In the genomic region with DNA sequence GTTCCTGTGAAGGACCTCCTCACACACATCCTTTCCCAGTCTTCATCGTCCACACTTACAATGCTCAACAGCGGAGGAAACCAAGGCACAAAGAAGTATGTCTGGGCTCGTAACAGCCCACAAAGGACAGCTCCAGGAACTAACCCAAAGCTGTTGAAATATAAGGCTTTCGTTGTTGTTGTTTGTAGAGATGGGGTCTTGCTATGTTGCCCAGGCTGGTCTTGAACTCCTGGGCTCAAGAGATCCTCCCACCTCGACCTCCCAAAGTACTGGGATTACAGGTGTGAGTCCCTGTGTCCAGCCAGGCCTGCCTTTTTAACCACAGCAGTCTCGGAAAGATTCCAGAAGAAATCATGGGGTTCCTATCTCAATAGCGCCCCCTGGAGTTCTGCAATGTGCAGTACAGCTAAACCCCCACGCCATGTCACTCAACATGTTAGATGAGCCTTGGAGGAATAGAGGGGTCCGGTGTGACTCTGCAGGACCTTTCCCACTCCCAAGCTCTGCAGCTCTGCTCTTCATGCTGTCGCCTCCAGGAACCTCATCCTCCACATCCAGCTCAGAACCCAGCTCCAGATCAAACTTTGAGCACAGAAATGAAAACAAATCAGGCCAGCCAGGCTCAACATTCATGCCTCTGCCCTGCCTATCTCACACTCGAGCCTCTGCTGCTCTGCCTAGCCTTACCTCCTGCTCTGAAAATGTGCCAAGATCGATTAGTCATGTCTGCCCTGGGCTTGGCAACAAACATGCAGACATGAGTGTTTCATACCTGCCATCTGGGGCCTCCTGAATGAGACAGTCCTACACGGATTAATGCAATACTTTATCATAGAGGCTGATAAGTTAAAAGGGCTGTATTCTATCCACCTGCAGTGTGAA, we compare ENCODE assay signal across 1 cellular context.
TF ChIP-seq lines count a peak whose summit lies in the region.

No MANE protein-coding gene starts in this region.

TF ChIP-seq in K562, 482 proteins besides CTCF, POLR2A, EP300 and RAD21 (continued from another document and continues in another):
- TF ChIP-seq ZNF512 (tag; IDR thresholded peaks at IDR 0.05) (no peak; the same call in 1 of the 2 replicates), FOXP1 (CRISPR knock-in tag; IDR thresholded peaks at IDR 0.05) (no peak), REST (CRISPR knock-in tag; IDR thresholded peaks at IDR 0.05; ENCODE audit: low read depth) (no peak), ATF1 (CRISPR knock-in tag; IDR thresholded peaks at IDR 0.05) (no peak), ATF1 (tag; IDR thresholded peaks at IDR 0.05) (no peak), SMC3 (conservative IDR thresholded peaks at IDR 0.05; ENCODE audit: insufficient read depth, low read depth, low read length) (peak; percentile 84), U2AF2 (optimal IDR thresholded peaks at IDR 0.05; ENCODE audit: low read depth, low read length) (no peak), HIVEP1 (CRISPR knock-in tag; IDR thresholded peaks at IDR 0.05) (no peak), ZNF445 (CRISPR knock-in tag; IDR thresholded peaks at IDR 0.05; ENCODE audit: low read depth) (no peak), CC2D1A (IDR thresholded peaks at IDR 0.05) (peak; percentile 51), CBX2 (IDR thresholded peaks at IDR 0.05; ENCODE audit: insufficient read depth, low read length, poor library complexity, severe bottlenecking) (no peak), HMG20A (CRISPR knock-in tag; conservative IDR thresholded peaks at IDR 0.05) (no peak), NCOA4 (IDR thresholded peaks at IDR 0.05; ENCODE audit: partially characterized antibody) (peak; percentile 67), KDM4B (IDR thresholded peaks at IDR 0.05; ENCODE audit: borderline replicate concordance in 2 of 2, low read depth in 1 of 2) (no peak), HNRNPH1 (optimal IDR thresholded peaks at IDR 0.05; ENCODE audit: low read depth, low read length) (no peak), ZBTB17 (CRISPR knock-in tag; IDR thresholded peaks at IDR 0.05) (peak; percentile 99), HMGN3 (IDR thresholded peaks at IDR 0.05; ENCODE audit: borderline replicate concordance, extremely low read depth, insufficient read length, low read depth, low read length) (no peak), CBX3 (IDR thresholded peaks at IDR 0.05; ENCODE audit: borderline replicate concordance in 1 of 2, low read length in 2 of 2) (peak in 1 of 2 experiments; percentile 89; a peak in 2 of 3 replicates), MCM3 (IDR thresholded peaks at IDR 0.05) (no peak), STAT5A (IDR thresholded peaks at IDR 0.05; ENCODE audit: borderline replicate concordance, low read length) (no peak), HBP1 (CRISPR knock-in tag; IDR thresholded peaks at IDR 0.05) (no peak), GABPB2 (CRISPR knock-in tag; conservative IDR thresholded peaks at IDR 0.05) (no peak), ZFP91 (CRISPR knock-in tag; IDR thresholded peaks at IDR 0.05) (no peak), DMBX1 (CRISPR knock-in tag; IDR thresholded peaks at IDR 0.05; ENCODE audit: borderline replicate concordance) (no peak), CBFB (CRISPR knock-in tag; IDR thresholded peaks at IDR 0.05) (no peak), ZNF644 (tag; IDR thresholded peaks at IDR 0.05; ENCODE audit: low read depth) (no peak)
- TF ChIP-seq, protein P1, sequence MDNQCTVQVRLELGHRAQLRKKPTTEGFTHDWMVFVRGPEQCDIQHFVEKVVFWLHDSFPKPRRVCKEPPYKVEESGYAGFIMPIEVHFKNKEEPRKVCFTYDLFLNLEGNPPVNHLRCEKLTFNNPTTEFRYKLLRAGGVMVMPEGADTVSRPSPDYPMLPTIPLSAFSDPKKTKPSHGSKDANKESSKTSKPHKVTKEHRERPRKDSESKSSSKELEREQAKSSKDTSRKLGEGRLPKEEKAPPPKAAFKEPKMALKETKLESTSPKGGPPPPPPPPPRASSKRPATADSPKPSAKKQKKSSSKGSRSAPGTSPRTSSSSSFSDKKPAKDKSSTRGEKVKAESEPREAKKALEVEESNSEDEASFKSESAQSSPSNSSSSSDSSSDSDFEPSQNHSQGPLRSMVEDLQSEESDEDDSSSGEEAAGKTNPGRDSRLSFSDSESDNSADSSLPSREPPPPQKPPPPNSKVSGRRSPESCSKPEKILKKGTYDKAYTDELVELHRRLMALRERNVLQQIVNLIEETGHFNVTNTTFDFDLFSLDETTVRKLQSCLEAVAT (IDR thresholded peaks at IDR 0.05) = peak in 1 of 2 experiments; percentile 100; a peak in 2 of 4 replicates
- TF ChIP-seq, protein P2, sequence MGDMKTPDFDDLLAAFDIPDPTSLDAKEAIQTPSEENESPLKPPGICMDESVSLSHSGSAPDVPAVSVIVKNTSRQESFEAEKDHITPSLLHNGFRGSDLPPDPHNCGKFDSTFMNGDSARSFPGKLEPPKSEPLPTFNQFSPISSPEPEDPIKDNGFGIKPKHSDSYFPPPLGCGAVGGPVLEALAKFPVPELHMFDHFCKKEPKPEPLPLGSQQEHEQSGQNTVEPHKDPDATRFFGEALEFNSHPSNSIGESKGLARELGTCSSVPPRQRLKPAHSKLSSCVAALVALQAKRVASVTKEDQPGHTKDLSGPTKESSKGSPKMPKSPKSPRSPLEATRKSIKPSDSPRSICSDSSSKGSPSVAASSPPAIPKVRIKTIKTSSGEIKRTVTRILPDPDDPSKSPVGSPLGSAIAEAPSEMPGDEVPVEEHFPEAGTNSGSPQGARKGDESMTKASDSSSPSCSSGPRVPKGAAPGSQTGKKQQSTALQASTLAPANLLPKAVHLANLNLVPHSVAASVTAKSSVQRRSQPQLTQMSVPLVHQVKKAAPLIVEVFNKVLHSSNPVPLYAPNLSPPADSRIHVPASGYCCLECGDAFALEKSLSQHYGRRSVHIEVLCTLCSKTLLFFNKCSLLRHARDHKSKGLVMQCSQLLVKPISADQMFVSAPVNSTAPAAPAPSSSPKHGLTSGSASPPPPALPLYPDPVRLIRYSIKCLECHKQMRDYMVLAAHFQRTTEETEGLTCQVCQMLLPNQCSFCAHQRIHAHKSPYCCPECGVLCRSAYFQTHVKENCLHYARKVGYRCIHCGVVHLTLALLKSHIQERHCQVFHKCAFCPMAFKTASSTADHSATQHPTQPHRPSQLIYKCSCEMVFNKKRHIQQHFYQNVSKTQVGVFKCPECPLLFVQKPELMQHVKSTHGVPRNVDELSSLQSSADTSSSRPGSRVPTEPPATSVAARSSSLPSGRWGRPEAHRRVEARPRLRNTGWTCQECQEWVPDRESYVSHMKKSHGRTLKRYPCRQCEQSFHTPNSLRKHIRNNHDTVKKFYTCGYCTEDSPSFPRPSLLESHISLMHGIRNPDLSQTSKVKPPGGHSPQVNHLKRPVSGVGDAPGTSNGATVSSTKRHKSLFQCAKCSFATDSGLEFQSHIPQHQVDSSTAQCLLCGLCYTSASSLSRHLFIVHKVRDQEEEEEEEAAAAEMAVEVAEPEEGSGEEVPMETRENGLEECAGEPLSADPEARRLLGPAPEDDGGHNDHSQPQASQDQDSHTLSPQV (IDR thresholded peaks at IDR 0.05) = no peak
- TF ChIP-seq, protein P3, sequence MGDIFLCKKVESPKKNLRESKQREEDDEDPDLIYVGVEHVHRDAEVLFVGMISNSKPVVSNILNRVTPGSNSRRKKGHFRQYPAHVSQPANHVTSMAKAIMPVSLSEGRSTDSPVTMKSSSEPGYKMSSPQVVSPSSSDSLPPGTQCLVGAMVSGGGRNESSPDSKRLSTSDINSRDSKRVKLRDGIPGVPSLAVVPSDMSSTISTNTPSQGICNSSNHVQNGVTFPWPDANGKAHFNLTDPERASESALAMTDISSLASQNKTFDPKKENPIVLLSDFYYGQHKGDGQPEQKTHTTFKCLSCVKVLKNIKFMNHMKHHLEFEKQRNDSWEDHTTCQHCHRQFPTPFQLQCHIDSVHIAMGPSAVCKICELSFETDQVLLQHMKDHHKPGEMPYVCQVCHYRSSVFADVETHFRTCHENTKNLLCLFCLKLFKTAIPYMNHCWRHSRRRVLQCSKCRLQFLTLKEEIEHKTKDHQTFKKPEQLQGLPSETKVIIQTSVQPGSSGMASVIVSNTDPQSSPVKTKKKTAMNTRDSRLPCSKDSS (IDR thresholded peaks at IDR 0.05; ENCODE audit: low read depth, partially characterized antibody) = no peak
- TF ChIP-seq, protein P4, sequence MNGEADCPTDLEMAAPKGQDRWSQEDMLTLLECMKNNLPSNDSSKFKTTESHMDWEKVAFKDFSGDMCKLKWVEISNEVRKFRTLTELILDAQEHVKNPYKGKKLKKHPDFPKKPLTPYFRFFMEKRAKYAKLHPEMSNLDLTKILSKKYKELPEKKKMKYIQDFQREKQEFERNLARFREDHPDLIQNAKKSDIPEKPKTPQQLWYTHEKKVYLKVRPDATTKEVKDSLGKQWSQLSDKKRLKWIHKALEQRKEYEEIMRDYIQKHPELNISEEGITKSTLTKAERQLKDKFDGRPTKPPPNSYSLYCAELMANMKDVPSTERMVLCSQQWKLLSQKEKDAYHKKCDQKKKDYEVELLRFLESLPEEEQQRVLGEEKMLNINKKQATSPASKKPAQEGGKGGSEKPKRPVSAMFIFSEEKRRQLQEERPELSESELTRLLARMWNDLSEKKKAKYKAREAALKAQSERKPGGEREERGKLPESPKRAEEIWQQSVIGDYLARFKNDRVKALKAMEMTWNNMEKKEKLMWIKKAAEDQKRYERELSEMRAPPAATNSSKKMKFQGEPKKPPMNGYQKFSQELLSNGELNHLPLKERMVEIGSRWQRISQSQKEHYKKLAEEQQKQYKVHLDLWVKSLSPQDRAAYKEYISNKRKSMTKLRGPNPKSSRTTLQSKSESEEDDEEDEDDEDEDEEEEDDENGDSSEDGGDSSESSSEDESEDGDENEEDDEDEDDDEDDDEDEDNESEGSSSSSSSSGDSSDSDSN (IDR thresholded peaks at IDR 0.05; ENCODE audit: borderline replicate concordance in 1 of 2, low read depth in 2 of 2, low read length in 2 of 2) = 0 out of 4 replicates have a peak, but pooled peaks of 1 of the 2 experiments have one; percentile 29
- TF ChIP-seq, protein P5, sequence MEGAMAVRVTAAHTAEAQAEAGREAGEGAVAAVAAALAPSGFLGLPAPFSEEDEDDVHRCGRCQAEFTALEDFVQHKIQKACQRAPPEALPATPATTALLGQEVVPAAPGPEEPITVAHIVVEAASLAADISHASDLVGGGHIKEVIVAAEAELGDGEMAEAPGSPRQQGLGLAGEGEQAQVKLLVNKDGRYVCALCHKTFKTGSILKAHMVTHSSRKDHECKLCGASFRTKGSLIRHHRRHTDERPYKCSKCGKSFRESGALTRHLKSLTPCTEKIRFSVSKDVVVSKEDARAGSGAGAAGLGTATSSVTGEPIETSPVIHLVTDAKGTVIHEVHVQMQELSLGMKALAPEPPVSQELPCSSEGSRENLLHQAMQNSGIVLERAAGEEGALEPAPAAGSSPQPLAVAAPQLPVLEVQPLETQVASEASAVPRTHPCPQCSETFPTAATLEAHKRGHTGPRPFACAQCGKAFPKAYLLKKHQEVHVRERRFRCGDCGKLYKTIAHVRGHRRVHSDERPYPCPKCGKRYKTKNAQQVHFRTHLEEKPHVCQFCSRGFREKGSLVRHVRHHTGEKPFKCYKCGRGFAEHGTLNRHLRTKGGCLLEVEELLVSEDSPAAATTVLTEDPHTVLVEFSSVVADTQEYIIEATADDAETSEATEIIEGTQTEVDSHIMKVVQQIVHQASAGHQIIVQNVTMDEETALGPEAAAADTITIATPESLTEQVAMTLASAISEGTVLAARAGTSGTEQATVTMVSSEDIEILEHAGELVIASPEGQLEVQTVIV (CRISPR knock-in tag; IDR thresholded peaks at IDR 0.05; ENCODE audit: borderline replicate concordance) = no peak
